In the genomic region with DNA sequence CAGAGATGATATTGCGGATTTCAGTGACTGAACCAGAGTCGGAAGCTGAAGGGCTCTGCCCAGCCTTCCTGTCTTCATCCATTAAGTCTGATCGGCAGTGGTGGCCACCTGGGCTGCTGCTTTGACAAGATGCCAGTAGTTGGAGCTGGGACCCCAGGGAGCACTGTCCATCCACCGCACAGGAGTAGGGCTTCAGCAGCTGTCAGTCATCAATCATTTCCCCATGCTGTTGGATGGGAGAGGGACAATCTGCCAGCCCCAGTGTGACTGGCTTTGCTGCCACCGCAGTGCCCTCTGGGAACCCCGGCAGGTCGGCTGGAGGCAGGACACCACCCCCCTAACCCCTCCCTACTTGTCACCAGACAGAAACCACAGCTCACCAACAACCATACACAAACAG, we compare ENCODE assay signal across 1 cellular context.
TF ChIP-seq lines count a peak whose summit lies in the region.

No MANE protein-coding gene starts in this region.

TF ChIP-seq in H1, 55 proteins besides CTCF, POLR2A, EP300 and RAD21:
- TF ChIP-seq TCF12 (IDR thresholded peaks at IDR 0.05; ENCODE audit: low read depth, low read length) (no peak), MAFK (IDR thresholded peaks at IDR 0.05; ENCODE audit: low read depth, low read length) (no peak), SIX5 (IDR thresholded peaks at IDR 0.05; ENCODE audit: low read depth, low read length) (no peak)
